8 cellular contexts compared by ENCODE assay signal in the genomic region with DNA sequence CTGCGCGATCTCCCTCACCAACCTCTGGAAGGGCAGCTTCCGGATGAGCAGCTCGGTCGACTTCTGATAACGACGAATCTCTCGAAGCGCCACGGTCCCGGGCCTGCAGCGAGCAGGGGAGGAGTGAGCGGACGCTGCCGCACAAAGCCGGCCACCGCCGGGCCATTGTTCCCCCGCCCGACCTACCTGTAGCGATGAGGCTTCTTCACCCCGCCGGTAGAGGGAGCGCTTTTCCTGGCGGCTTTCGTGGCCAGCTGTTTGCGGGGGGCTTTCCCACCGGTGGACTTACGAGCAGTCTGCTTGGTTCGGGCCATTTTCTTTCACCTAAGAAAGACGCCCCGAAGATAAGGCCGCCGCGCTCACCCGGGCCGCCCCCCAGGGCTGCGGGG. TPM values are rescaled to one million over a fixed set of nuclear protein-coding genes. Genes with fewer than 3 reads are reported as not detected.
A peak's percentile ranks its signal among the peaks of the same experiment; 100 is the strongest.
DNase-seq lines count a peak whose midpoint lies in the region; ATAC-seq and TF ChIP-seq lines count a peak whose summit lies in the region.

No MANE protein-coding gene starts in this region.

- H3K27ac ChIP-seq in Peyer's patch (peak overlapping the region; percentile 97 to 100 (median 100)), coronary artery (peak overlapping the region; percentile 98 to 99), upper lobe of right lung (peak overlapping the region; percentile 99)

- H3K27me3 ChIP-seq in Peyer's patch (no peaks in the 10 kb centered on the region), upper lobe of right lung (no peaks in the 10 kb centered on the region)

- H3K27me3 Mint-ChIP-seq in activated T-cell treated with anti-CD3 and anti-CD28 coated beads, Interleukin-2, amount 50 U/mL, for 24 hours, result no peaks in the 10 kb centered on the region
- peaks cover 1% of the 10 kb centered on the region for H3K27me3 Mint-ChIP-seq in mesothelial cell of epicardium (ENCODE audit: low read depth)

- H3K4me1 ChIP-seq in Peyer's patch (peaks cover under 1 to 31% (median 14%) of the 10 kb centered on the region in 4 donors), upper lobe of right lung (peaks cover 23% of the 10 kb centered on the region)

- peak; percentile 1 for ATAC-seq in HG02884 (IDR thresholded peaks at IDR 0.05; ENCODE audit: unreplicated experiment)
- ATAC-seq in upper lobe of right lung, result peak; percentile 10

- H3K4me3 Mint-ChIP-seq in activated T-cell treated with anti-CD3 and anti-CD28 coated beads, Interleukin-2, amount 50 U/mL, for 24 hours, result peak overlapping the region; percentile 97
- peak overlapping the region; percentile 97 for H3K4me3 Mint-ChIP-seq in mesothelial cell of epicardium

- H3K9me3 Mint-ChIP-seq in activated T-cell treated with anti-CD3 and anti-CD28 coated beads, Interleukin-2, amount 50 U/mL, for 24 hours, result no peaks in the 10 kb centered on the region
- H3K9me3 Mint-ChIP-seq in mesothelial cell of epicardium, result no peaks in the 10 kb centered on the region

- peak; percentile 35 to 79 (median 58) for TF ChIP-seq CTCF in Peyer's patch (IDR thresholded peaks at IDR 0.05)
- TF ChIP-seq CTCF in coronary artery (IDR thresholded peaks at IDR 0.05), result peak; percentile 35
- TF ChIP-seq CTCF in mesothelial cell of epicardium (IDR thresholded peaks at IDR 0.05; ENCODE audit: unreplicated experiment), result peak; percentile 79
- TF ChIP-seq CTCF in upper lobe of right lung (IDR thresholded peaks at IDR 0.05), result peak; percentile 52

- H3K36me3 ChIP-seq in Peyer's patch, result peaks cover 0 to 36% (median 0%) of the 10 kb centered on the region in 3 donors
- peaks cover 42% of the 10 kb centered on the region for H3K36me3 ChIP-seq in upper lobe of right lung

- peaks cover 52% of the 10 kb centered on the region for H3K36me3 Mint-ChIP-seq in activated T-cell treated with anti-CD3 and anti-CD28 coated beads, Interleukin-2, amount 50 U/mL, for 24 hours (ENCODE audit: low read depth)
- peaks cover 22% of the 10 kb centered on the region for H3K36me3 Mint-ChIP-seq in mesothelial cell of epicardium

- intact Hi-C loops in upper lobe of right lung (cut with DNase I), result no loop called here

- H3K27ac Mint-ChIP-seq in activated T-cell treated with anti-CD3 and anti-CD28 coated beads, Interleukin-2, amount 50 U/mL, for 24 hours, result peak overlapping the region; percentile 100
- peak overlapping the region; percentile 91 for H3K27ac Mint-ChIP-seq in mesothelial cell of epicardium

- no peak for TF ChIP-seq POLR2A in Peyer's patch (IDR thresholded peaks at IDR 0.05)

- H3K9me3 ChIP-seq in Peyer's patch (no peaks in the 10 kb centered on the region), upper lobe of right lung (no peaks in the 10 kb centered on the region)

- H3K4me3 ChIP-seq in Peyer's patch (peak overlapping the region; percentile 78 to 95 (median 88)), coronary artery (peak overlapping the region; percentile 92), upper lobe of right lung (peak overlapping the region; percentile 81)

- H3K4me1 Mint-ChIP-seq in activated T-cell treated with anti-CD3 and anti-CD28 coated beads, Interleukin-2, amount 50 U/mL, for 24 hours (ENCODE audit: low read depth), result peaks cover 51% of the 10 kb centered on the region
- peaks cover 41% of the 10 kb centered on the region for H3K4me1 Mint-ChIP-seq in mesothelial cell of epicardium

- DNase-seq in activated T-cell treated with anti-CD3 and anti-CD28 coated beads, Interleukin-2, amount 50 U/mL, for 24 hours, result no peak
- no peak for DNase-seq in activated T-cell treated with anti-CD3 and anti-CD28 coated beads, Interleukin-2, amount 50 U/mL, for 48 hours
- DNase-seq in Peyer's patch (peak in 1 of 3 donors; percentile 48), coronary artery (ENCODE audit: low spot score) (no peak), mesothelial cell of epicardium (ENCODE audit: low spot score in 2 of 2, unreplicated experiment in 2 of 2) (peak in 1 of 2 experiments; percentile 54), upper lobe of right lung (no peak), NCI-H226 (no peak)

RNA-seq across cellular contexts. Expression of a gene that starts 5.8 kb away (rescaled TPM):
- total RNA-seq in Peyer's patch (100 to 1,000 TPM in 1 of 4 donors, 10 to 100 TPM in 3; 18.9 to 108 (median 30.6) TPM), mesothelial cell of epicardium (63.4 to 66.4 TPM (median 65.4 TPM) in 3 replicates), upper lobe of right lung (27.1 TPM)

RNA-seq across cellular contexts. Expression of a gene that starts 13.9 kb away (rescaled TPM):
- total RNA-seq in Peyer's patch (10 to 100 TPM; 50.1 to 81.9 (median 64.1) TPM), mesothelial cell of epicardium (28.0 to 32.1 TPM (median 30.4 TPM) in 3 replicates), upper lobe of right lung (31.6 TPM)

RNA-seq across cellular contexts. Expression of a gene that starts 57.6 kb away (rescaled TPM):
- total RNA-seq in Peyer's patch, result 100 to 1,000 TPM in 3 of 4 donors, 10 to 100 TPM in 1; 80.0 to 368 (median 219) TPM
- 112 to 117 TPM (median 116 TPM) in 3 replicates for total RNA-seq in mesothelial cell of epicardium
- total RNA-seq in upper lobe of right lung, result 82.2 TPM
